ENCODE assay signal across 29 cellular contexts in the genomic region with DNA sequence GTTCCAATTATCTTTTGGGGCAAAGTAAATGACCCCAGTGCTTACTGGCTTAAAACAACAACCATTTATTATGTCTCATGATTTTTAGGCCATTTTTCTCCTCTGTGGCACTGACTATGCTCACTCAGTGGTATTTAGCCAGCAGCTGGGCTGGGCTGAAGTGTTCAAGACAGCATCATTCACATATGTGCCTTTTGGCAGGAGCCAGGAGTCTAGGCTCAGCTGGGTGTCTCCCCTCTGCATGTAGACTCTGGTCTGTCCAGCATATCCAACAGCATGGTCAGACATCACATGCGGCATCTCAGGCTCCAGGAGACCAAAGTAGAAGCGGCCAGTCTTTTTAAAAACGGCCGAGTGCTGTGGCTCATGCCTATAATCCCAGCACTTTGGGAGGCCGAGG.
"Had no signal": no experiment of that assay in that cellular context is flagged by ENCODE, and none has a peak within 500 bp of the region (broad histone marks: within the 10 kb centered on the region; RNA-seq: fewer than 3 reads in every experiment).

No MANE protein-coding gene starts in this region.

- H3K9me3 ChIP-seq: body of pancreas had no signal

- H3K4me1 ChIP-seq: body of pancreas, esophagus squamous epithelium, heart left ventricle had no signal

- H3K4me3 ChIP-seq: body of pancreas, esophagus squamous epithelium, heart left ventricle had no signal

- DNase-seq: activated B cell treated with CpG ODN at 0.5 μM for 24 hours; activated CD4-positive, alpha-beta T cell treated with anti-CD3 and anti-CD28 coated beads for 48 hours; activated CD4-positive, alpha-beta T cell treated with anti-CD3 and anti-CD28 coated beads, Interleukin-2, amount 50 U/mL, for 1 hour; activated CD4-positive, alpha-beta T cell treated with anti-CD3 and anti-CD28 coated beads, Interleukin-2, amount 50 U/mL, for 48 hours; activated CD8-positive, alpha-beta memory T cell treated with anti-CD3 and anti-CD28 coated beads for 24 hours; activated CD8-positive, alpha-beta T cell treated with anti-CD3 and anti-CD28 coated beads for 36 hours; activated effector memory CD4-positive, alpha-beta T cell treated with Interleukin-2 at 50 U/mL for 16 hours; activated gamma-delta T cell treated with Interleukin-2 at 50 U/mL for 16 hours; activated naive CD4-positive, alpha-beta T cell treated with anti-CD3 and anti-CD28 coated beads, Interleukin-2, amount 50 U/mL, for 16 hours; activated naive CD4-positive, alpha-beta T cell treated with Interleukin-2 at 50 U/mL for 16 hours; activated T-cell treated with anti-CD3 and anti-CD28 coated beads, Interleukin-2, amount 50 U/mL, for 4 hours; amniotic stem cell; anterior cingulate cortex; body of pancreas; caudate nucleus; cortex of kidney; dermis blood vessel endothelial cell; effector CD4-positive, alpha-beta T cell; effector memory CD8-positive, alpha-beta T cell; esophagus squamous epithelium; foreskin fibroblast; glutamatergic neuron; heart left ventricle; T-helper 17 cell; T1000; WERI-Rb-1 had no signal

- ATAC-seq: activated CD4-positive, CD25-positive, alpha-beta regulatory T cell treated with anti-CD3 and anti-CD28 coated beads, Interleukin-2, amount 50 U/mL, for 24 hours; activated CD8-positive, alpha-beta T cell treated with anti-CD3 and anti-CD28 coated beads for 36 hours; activated T-cell treated with anti-CD3 and anti-CD28 coated beads, Interleukin-2, amount 50 U/mL, for 4 hours; activated T-helper 17 cell treated with anti-CD3 and anti-CD28 coated beads, Interleukin-2, amount 50 U/mL, for 72 hours; body of pancreas; effector memory CD8-positive, alpha-beta T cell; heart left ventricle; T-helper 17 cell had no signal

- H3K27ac ChIP-seq: body of pancreas, epithelial cell of prostate, esophagus squamous epithelium, heart left ventricle, WERI-Rb-1 had no signal

- H3K27me3 ChIP-seq: body of pancreas, esophagus squamous epithelium, heart left ventricle had no signal

- H3K36me3 ChIP-seq: esophagus squamous epithelium, heart left ventricle, WERI-Rb-1 had no signal
